Comparison of ENCODE assay signal across 7 cellular contexts in the genomic region with DNA sequence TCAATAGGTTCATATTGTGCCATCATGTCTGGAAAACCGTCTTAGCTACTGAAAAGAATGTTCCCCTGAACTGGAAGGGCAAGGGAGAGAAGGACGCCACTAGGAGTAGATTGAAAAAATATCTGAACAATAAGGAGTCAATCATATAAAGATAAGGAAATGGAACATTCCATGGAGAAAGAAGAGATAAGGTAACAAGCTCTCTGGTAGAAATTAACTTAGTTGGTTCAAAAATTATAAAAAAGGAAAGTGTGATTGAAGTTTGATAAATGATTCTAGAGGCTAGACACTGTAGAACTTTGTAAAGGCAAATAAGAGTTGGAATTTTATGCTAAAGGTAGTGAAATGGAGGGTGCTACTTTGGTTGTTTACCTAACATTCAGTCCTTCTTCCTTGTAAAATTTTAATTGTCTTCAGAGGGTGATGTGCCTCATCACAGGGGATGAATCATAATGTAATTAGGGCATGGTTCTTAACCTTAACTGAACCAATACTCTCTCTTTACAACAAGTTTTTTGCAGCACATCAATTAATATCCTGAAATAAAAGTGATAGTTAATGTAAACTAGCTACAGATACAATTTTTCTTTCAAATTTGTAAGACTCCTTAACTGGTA.
"Had no signal": no experiment of that assay in that cellular context is flagged by ENCODE, and none has a peak within 500 bp of the region (broad histone marks: within the 10 kb centered on the region; RNA-seq: fewer than 3 reads in every experiment).

No MANE protein-coding gene starts in this region.

- H3K36me3 ChIP-seq: HAP-1 had no signal

- DNase-seq: GM23248, GOT3, H7, IMR-90 had no signal

- H3K9ac ChIP-seq: GM23248 had no signal

- H3K27ac ChIP-seq: GM23248 had no signal

- H2AFZ ChIP-seq: GM23248 had no signal

- H3K9me3 ChIP-seq: HAP-1 had no signal

- ATAC-seq: HCT116, K562 had no signal

- H3K4me3 ChIP-seq: GM23248, HAP-1, K562 had no signal
